In the genomic region with DNA sequence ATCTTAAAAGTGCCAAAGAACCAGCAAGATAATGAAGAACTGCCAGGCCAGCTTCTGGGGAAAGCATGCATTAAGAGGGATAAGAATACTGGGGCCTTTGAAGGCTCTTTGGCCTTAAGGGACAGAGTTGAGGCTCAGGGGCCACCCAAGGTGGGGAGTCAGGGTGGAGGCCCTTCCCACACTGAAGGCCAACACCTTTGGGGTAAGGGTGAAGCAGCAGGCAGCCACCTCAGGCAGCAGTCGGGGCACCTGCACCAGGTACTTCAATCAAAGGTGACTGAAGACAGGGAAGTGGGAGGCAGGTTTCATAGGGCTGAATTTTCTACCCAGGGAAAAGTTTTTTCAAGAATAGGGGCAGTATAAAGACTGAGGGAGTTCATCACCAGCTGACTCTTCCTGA, we compare ENCODE assay signal across 21 cellular contexts.
DNase-seq lines count a peak whose midpoint lies in the region; ATAC-seq, FAIRE-seq and TF ChIP-seq lines count a peak whose summit lies in the region.
"Had no signal": no experiment of that assay in that cellular context is flagged by ENCODE, and none has a peak within 500 bp of the region (broad histone marks: within the 10 kb centered on the region; RNA-seq: fewer than 3 reads in every experiment).

No MANE protein-coding gene starts in this region.

- TF ChIP-seq POLR2A in GM12892 (IDR thresholded peaks at IDR 0.05; ENCODE audit: low read depth, low read length) = no peak

- peaks cover 30% of the 10 kb centered on the region for H3K4me1 Mint-ChIP-seq in activated T-cell treated with anti-CD3 and anti-CD28 coated beads, Interleukin-2, amount 50 U/mL, for 24 hours (ENCODE audit: low read depth)
- H3K4me1 Mint-ChIP-seq in brain = peaks cover 31% of the 10 kb centered on the region

- peak overlapping the region; percentile 60 for H3K27ac Mint-ChIP-seq in activated T-cell treated with anti-CD3 and anti-CD28 coated beads, Interleukin-2, amount 50 U/mL, for 24 hours
- H3K27ac Mint-ChIP-seq in brain = peak overlapping the region in 4 of 5 experiments; percentile 31 to 64 (median 52)
- H3K27ac Mint-ChIP-seq: natural killer cell treated with Interleukin-12 subunit alpha and Interleukin-12 subunit beta and Interleukin-15 and Interleukin-18, amount 100 ng/mL, for 72 hours had no signal

- no CpG with 5 or more reads among the region's 1 CpG for WGBS in trophoblast cell (ENCODE audit: extremely low coverage, insufficient coverage, insufficient read length)

- H2BK120ac ChIP-seq in trophoblast cell (ENCODE audit: insufficient read depth, low read length, poor library complexity) = no peak overlapping the region

- no peaks in the 10 kb centered on the region for H4K20me1 ChIP-seq in DOHH2 (ENCODE audit: control insufficient read depth, insufficient read depth, low read depth, low read length)

- H3F3A ChIP-seq in DOHH2 (ENCODE audit: control insufficient read depth, insufficient read depth) = peaks cover 39% of the 10 kb centered on the region

- peak overlapping the region; percentile 50 for H3K4me2 ChIP-seq in DOHH2 (ENCODE audit: low read length)
- H3K4me2 ChIP-seq in trophoblast cell (ENCODE audit: low read length) = no peak overlapping the region

- H3K27me3 Mint-ChIP-seq in activated T-cell treated with anti-CD3 and anti-CD28 coated beads, Interleukin-2, amount 50 U/mL, for 24 hours = no peaks in the 10 kb centered on the region
- H3K27me3 Mint-ChIP-seq in brain = peaks cover 22% of the 10 kb centered on the region
- H3K27me3 Mint-ChIP-seq: natural killer cell treated with Interleukin-12 subunit alpha and Interleukin-12 subunit beta and Interleukin-15 and Interleukin-18, amount 100 ng/mL, for 72 hours had no signal

- no peaks in the 10 kb centered on the region for H3K36me3 Mint-ChIP-seq in activated T-cell treated with anti-CD3 and anti-CD28 coated beads, Interleukin-2, amount 50 U/mL, for 24 hours (ENCODE audit: low read depth)
- no peaks in the 10 kb centered on the region for H3K36me3 Mint-ChIP-seq in brain
- H3K36me3 Mint-ChIP-seq: natural killer cell treated with Interleukin-12 subunit alpha and Interleukin-12 subunit beta and Interleukin-15 and Interleukin-18, amount 100 ng/mL, for 72 hours had no signal

- H4K12ac ChIP-seq in trophoblast cell (ENCODE audit: low read depth, low read length) = no peak overlapping the region

- no peak overlapping the region for H2AK5ac ChIP-seq in trophoblast cell (ENCODE audit: low read length)

- H2BK12ac ChIP-seq in trophoblast cell (ENCODE audit: low read length) = no peak overlapping the region

- peak overlapping the region; percentile 40 for H3K27ac ChIP-seq in DOHH2 (ENCODE audit: low read depth, low read length)
- no peak overlapping the region for H3K27ac ChIP-seq in trophoblast cell (ENCODE audit: low read depth, low read length)
- H3K27ac ChIP-seq: body of pancreas, C4-2B, parathyroid adenoma had no signal

- no peak overlapping the region for H3K14ac ChIP-seq in trophoblast cell (ENCODE audit: low read length)

- H3K27me3 ChIP-seq in DOHH2 (ENCODE audit: control insufficient read depth, low read length) = no peaks in the 10 kb centered on the region
- H3K27me3 ChIP-seq in trophoblast cell (ENCODE audit: insufficient read depth, low read length) = no peaks in the 10 kb centered on the region
- H3K27me3 ChIP-seq: body of pancreas, MG63 had no signal

- no peaks in the 10 kb centered on the region for H3K79me1 ChIP-seq in trophoblast cell (ENCODE audit: low read length)

- peak overlapping the region; percentile 14; the same call in 1 of the 2 replicates for H3K4me3 ChIP-seq in DOHH2 (ENCODE audit: low read length)
- no peak overlapping the region for H3K4me3 ChIP-seq in trophoblast cell (ENCODE audit: low read depth, low read length)
- H3K4me3 ChIP-seq: body of pancreas, MG63 had no signal

- H3K36me3 ChIP-seq in DOHH2 (ENCODE audit: control insufficient read depth, low read length) (no peaks in the 10 kb centered on the region; the same call in 1 of the 2 replicates), trophoblast cell (ENCODE audit: control insufficient read depth in 1 of 2, insufficient read depth in 2 of 2, low read length in 2 of 2) (no peaks in the 10 kb centered on the region)
- H3K36me3 ChIP-seq: MG63 had no signal

- DNase-seq in activated T-cell treated with anti-CD3 and anti-CD28 coated beads, Interleukin-2, amount 50 U/mL, for 24 hours = no peak
- DNase-seq in activated T-cell treated with anti-CD3 and anti-CD28 coated beads, Interleukin-2, amount 50 U/mL, for 48 hours = no peak
- DNase-seq in sciatic nerve (ENCODE audit: low spot score) (peak; percentile 39), trophoblast cell (no peak), GM12892 (ENCODE audit: insufficient read length) (no peak)
- DNase-seq in activated CD4-positive, alpha-beta T cell treated with anti-CD3 and anti-CD28 coated beads, Interleukin-2, amount 50 U/mL, for 4 hours = no peak
- DNase-seq: activated CD8-positive, alpha-beta memory T cell treated with anti-CD3 and anti-CD28 coated beads, Interleukin-2, amount 50 U/mL, for 48 hours; activated naive CD4-positive, alpha-beta T cell treated with Interleukin-2 at 50 U/mL for 16 hours; body of pancreas; dermis blood vessel endothelial cell; foreskin fibroblast; HCEC 1CT; MG63; NCI-H1436 treated with DMSO at 0.1 percent for 48 hours; T-helper 9 cell had no signal

- H3K9me3 Mint-ChIP-seq in activated T-cell treated with anti-CD3 and anti-CD28 coated beads, Interleukin-2, amount 50 U/mL, for 24 hours = no peaks in the 10 kb centered on the region
- peaks cover 0 to 11% (median 0%) of the 10 kb centered on the region in 5 experiments for H3K9me3 Mint-ChIP-seq in brain
- H3K9me3 Mint-ChIP-seq: natural killer cell treated with Interleukin-12 subunit alpha and Interleukin-12 subunit beta and Interleukin-15 and Interleukin-18, amount 100 ng/mL, for 72 hours had no signal

- no peak overlapping the region for H3K4ac ChIP-seq in trophoblast cell (ENCODE audit: low read depth, low read length)

- intact Hi-C loops in sciatic nerve (cut with DNase I) = no loop called here

- TF ChIP-seq CTCF in DOHH2 (IDR thresholded peaks at IDR 0.05; ENCODE audit: low read depth, low read length, poor library complexity, severe bottlenecking) (no peak), brain (conservative IDR thresholded peaks at IDR 0.05) (no peak)

- H3K9me3 ChIP-seq in DOHH2 (ENCODE audit: control insufficient read depth, insufficient read depth, low read length) (no peaks in the 10 kb centered on the region), trophoblast cell (ENCODE audit: insufficient read depth, low read depth, low read length) (peaks cover 2% of the 10 kb centered on the region)
- H3K9me3 ChIP-seq: body of pancreas, MG63 had no signal

- no peak overlapping the region for H4K8ac ChIP-seq in trophoblast cell (ENCODE audit: low read depth, low read length)

- H3K79me2 ChIP-seq in DOHH2 (ENCODE audit: control insufficient read depth, low read length) = no peaks in the 10 kb centered on the region
- no peaks in the 10 kb centered on the region for H3K79me2 ChIP-seq in trophoblast cell (ENCODE audit: control insufficient read depth, insufficient read depth, low read length, poor library complexity)
- H3K79me2 ChIP-seq: parathyroid adenoma had no signal

- H4K91ac ChIP-seq in trophoblast cell (ENCODE audit: low read depth, low read length) = no peak overlapping the region

- H3K18ac ChIP-seq in trophoblast cell (ENCODE audit: low read length) = no peak overlapping the region

- H3K23ac ChIP-seq in trophoblast cell (ENCODE audit: low read length) = no peak overlapping the region

- H3K9me2 ChIP-seq in DOHH2 (replicated peaks; ENCODE audit: control insufficient read depth, low read length) = no peaks in the 10 kb centered on the region

- no peak for FAIRE-seq in GM12892 (lab: Jason Lieb, UNC)
- FAIRE-seq: keratinocyte had no signal

- H2AFZ ChIP-seq in trophoblast cell (ENCODE audit: insufficient read depth, low read length, poor library complexity) = no peak overlapping the region
- H2AFZ ChIP-seq: parathyroid adenoma had no signal

- no peak overlapping the region for H3K9ac ChIP-seq in trophoblast cell (ENCODE audit: low read length)
- H3K9ac ChIP-seq: parathyroid adenoma had no signal

- no peak overlapping the region for H3K4me3 Mint-ChIP-seq in activated T-cell treated with anti-CD3 and anti-CD28 coated beads, Interleukin-2, amount 50 U/mL, for 24 hours
- peak overlapping the region in 1 of 5 experiments; percentile 32 for H3K4me3 Mint-ChIP-seq in brain
- H3K4me3 Mint-ChIP-seq: natural killer cell treated with Interleukin-12 subunit alpha and Interleukin-12 subunit beta and Interleukin-15 and Interleukin-18, amount 100 ng/mL, for 72 hours had no signal

- ATAC-seq in sciatic nerve = no peak
- ATAC-seq: body of pancreas; natural killer cell treated with Interleukin-12 subunit alpha and Interleukin-12 subunit beta and Interleukin-15 and Interleukin-18, amount 100 ng/mL, for 72 hours had no signal

- no peak overlapping the region for H2BK5ac ChIP-seq in trophoblast cell (ENCODE audit: low read depth, low read length, poor library complexity)

- H3K4me1 ChIP-seq in DOHH2 (ENCODE audit: control insufficient read depth, low read length) (peaks cover 57% of the 10 kb centered on the region), trophoblast cell (ENCODE audit: control insufficient read depth in 1 of 2, insufficient read depth in 2 of 2, low read length in 2 of 2) (no peaks in the 10 kb centered on the region)
- H3K4me1 ChIP-seq: parathyroid adenoma had no signal
